In the genomic region with DNA sequence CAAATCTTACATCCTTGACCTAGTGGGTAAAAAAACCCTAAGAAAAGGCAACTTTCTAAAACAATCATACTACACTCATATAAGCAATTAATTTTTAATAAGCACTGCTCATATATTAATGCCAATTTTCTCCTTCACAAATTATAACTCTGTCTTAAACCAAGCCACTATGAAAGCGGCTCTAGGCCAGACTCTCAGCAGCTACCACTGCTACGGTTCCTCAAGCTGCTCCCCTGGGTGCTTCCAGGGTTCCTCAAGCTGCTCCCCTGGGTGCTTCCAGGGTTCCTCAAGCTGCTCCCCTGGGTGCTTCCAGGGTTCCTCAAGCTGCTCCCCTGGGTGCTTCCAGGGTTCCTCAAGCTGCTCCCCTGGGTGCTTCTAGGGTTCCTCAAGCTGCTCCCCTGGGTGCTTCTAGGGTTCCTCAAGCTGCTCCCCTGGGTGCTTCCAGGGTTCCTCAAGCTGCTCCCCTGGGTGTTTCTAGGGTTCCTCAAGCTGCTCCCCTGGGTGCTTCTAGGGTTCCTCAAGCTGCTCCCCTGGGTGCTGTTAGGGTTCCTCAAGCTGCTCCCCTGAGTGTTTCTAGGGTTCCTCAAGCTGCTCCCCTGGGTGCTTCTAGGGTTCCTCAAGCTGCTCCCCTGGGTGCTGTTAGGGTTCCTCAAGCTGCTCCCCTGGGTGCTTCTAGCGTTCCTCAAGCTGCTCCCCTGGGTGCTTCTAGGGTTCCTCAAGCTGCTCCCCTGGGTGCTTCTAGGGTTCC, we compare ENCODE assay signal across 7 cellular contexts. TPM values are rescaled to one million over a fixed set of nuclear protein-coding genes. Genes with fewer than 3 reads are reported as not detected.
A peak's percentile ranks its signal among the peaks of the same experiment; 100 is the strongest.
DNase-seq lines count a peak whose midpoint lies in the region; ATAC-seq and TF ChIP-seq lines count a peak whose summit lies in the region.
"Not testable (repeated sequence)": the region's sequence is repeated elsewhere in the genome, so short reads cannot be mapped to it uniquely, and the experiment has no call there.

No MANE protein-coding gene starts in this region.

- H3K9me2 ChIP-seq in MM.1S (replicated peaks; ENCODE audit: insufficient read depth, low read length): not testable (repeated sequence)

- peak overlapping the region; percentile 70 for H3K4me3 ChIP-seq in CD4-positive, CD25-positive, alpha-beta regulatory T cell (ENCODE audit: low read depth, low read length)
- not testable (repeated sequence) for H3K4me3 ChIP-seq in MM.1S (ENCODE audit: low read length)

- H3K27me3 Mint-ChIP-seq in CD4-positive, CD25-positive, alpha-beta regulatory T cell; activated CD8-positive, alpha-beta T cell treated with anti-CD3 and anti-CD28 coated beads, Interleukin-2, amount 10 ng/mL, durations not matched to agents 7 days and 5 days (ENCODE audit: low read depth); MCF 10A (ENCODE audit: insufficient read depth, unreplicated experiment); naive thymus-derived CD8-positive, alpha-beta T cell: not testable (repeated sequence)
- peaks cover 11% of the 10 kb centered on the region for H3K27me3 Mint-ChIP-seq in glutamatergic neuron (ENCODE audit: unreplicated experiment)

- not testable (repeated sequence) for ATAC-seq in CD4-positive, CD25-positive, alpha-beta regulatory T cell (ENCODE audit: low read depth in 2 of 2); activated CD8-positive, alpha-beta T cell treated with anti-CD3 and anti-CD28 coated beads, Interleukin-2, amount 10 ng/mL, durations not matched to agents 7 days and 5 days; naive thymus-derived CD8-positive, alpha-beta T cell; stimulated activated effector memory CD8-positive, alpha-beta T cell treated with anti-CD3 and anti-CD28 coated beads, Interleukin-12 subunit alpha, Interleukin-12 subunit beta, amount 100 ng/mL, for 72 hours

- H3K27me3 ChIP-seq in CD4-positive, CD25-positive, alpha-beta regulatory T cell (ENCODE audit: control insufficient read depth, insufficient read depth, low read length); MM.1S (replicated peaks; ENCODE audit: insufficient read depth, low read length): not testable (repeated sequence)

- POLR2A ChIA-PET in activated CD8-positive, alpha-beta T cell treated with anti-CD3 and anti-CD28 coated beads, Interleukin-2, amount 10 ng/mL, durations not matched to agents 7 days and 5 days (lab: Charles Lee): interaction anchor here (1.0 to 1.1 kb wide), 2 partner anchors 8 to 11 kb away, joined by 3 read pairs; no protein-coding TSS in a partner anchor
- POLR2A ChIA-PET in MCF 10A (lab: Yijun Ruan, JAX): interaction anchor here (0.6 to 1.6 kb wide), 5 partner anchors 17 to 133 kb away, joined by 3 to 4 read pairs (median 3); no protein-coding TSS in a partner anchor
- POLR2A ChIA-PET in naive thymus-derived CD8-positive, alpha-beta T cell (lab: Charles Lee): interaction anchor here (0.6 to 2.2 kb wide), 12 partner anchors 10 to 92 kb away, joined by 3 to 12 read pairs (median 4); partner anchors contain the start of gene SPG7

- peaks cover 89% of the 10 kb centered on the region for H3K79me2 ChIP-seq in MM.1S (ENCODE audit: low read length)

- peaks cover 26% of the 10 kb centered on the region for H3F3A ChIP-seq in MM.1S (ENCODE audit: insufficient read depth, low read length)

- H4K20me1 ChIP-seq in MM.1S (ENCODE audit: insufficient read depth, low read length): not testable (repeated sequence)

- CTCF ChIA-PET in activated CD8-positive, alpha-beta T cell treated with anti-CD3 and anti-CD28 coated beads, Interleukin-2, amount 10 ng/mL, durations not matched to agents 7 days and 5 days (lab: Charles Lee): interaction anchor here (0.7 to 1.9 kb wide), 6 partner anchors 8 to 50 kb away, joined by 3 to 7 read pairs (median 5); no protein-coding TSS in a partner anchor
- CTCF ChIA-PET in MCF 10A (lab: Yijun Ruan, JAX): interaction anchor here (1.3 kb wide), 1 partner anchor 166 kb away, joined by 6 read pairs; no protein-coding TSS in a partner anchor

- H3K4me1 ChIP-seq in CD4-positive, CD25-positive, alpha-beta regulatory T cell (ENCODE audit: control insufficient read depth, insufficient read depth, low read length, poor library complexity, severe bottlenecking): peaks cover 88% of the 10 kb centered on the region
- H3K4me1 ChIP-seq in MM.1S (ENCODE audit: low read length): peaks cover 38% of the 10 kb centered on the region

- H3K4me2 ChIP-seq in MM.1S (ENCODE audit: low read depth, low read length): peak overlapping the region; percentile 65; the same call in 1 of the 2 replicates

- H3K4me1 Mint-ChIP-seq in CD4-positive, CD25-positive, alpha-beta regulatory T cell: peaks cover 46 to 87% (median 63%) of the 10 kb centered on the region in 4 donors
- peaks cover 75% of the 10 kb centered on the region for H3K4me1 Mint-ChIP-seq in activated CD8-positive, alpha-beta T cell treated with anti-CD3 and anti-CD28 coated beads, Interleukin-2, amount 10 ng/mL, durations not matched to agents 7 days and 5 days (ENCODE audit: low read depth)
- peaks cover 41% of the 10 kb centered on the region for H3K4me1 Mint-ChIP-seq in MCF 10A (ENCODE audit: insufficient read depth, unreplicated experiment)
- H3K4me1 Mint-ChIP-seq in glutamatergic neuron (ENCODE audit: low read depth, unreplicated experiment): peaks cover 28% of the 10 kb centered on the region
- peaks cover 37 to 87% (median 77%) of the 10 kb centered on the region in 4 donors for H3K4me1 Mint-ChIP-seq in naive thymus-derived CD8-positive, alpha-beta T cell
- H3K4me1 Mint-ChIP-seq in stimulated activated effector memory CD8-positive, alpha-beta T cell treated with anti-CD3 and anti-CD28 coated beads, Interleukin-12 subunit alpha, Interleukin-12 subunit beta, amount 100 ng/mL, for 72 hours: peaks cover 68% of the 10 kb centered on the region

- not testable (repeated sequence) for TF ChIP-seq CTCF in MM.1S (IDR thresholded peaks at IDR 0.05; ENCODE audit: low read length); MCF 10A (IDR thresholded peaks at IDR 0.05; ENCODE audit: unreplicated experiment); glutamatergic neuron (IDR thresholded peaks at IDR 0.05; ENCODE audit: partially characterized antibody, unreplicated experiment)

- H2AFZ ChIP-seq in MM.1S (ENCODE audit: low read length): not testable (repeated sequence)

- not testable (repeated sequence) for H3K9me3 Mint-ChIP-seq in CD4-positive, CD25-positive, alpha-beta regulatory T cell; activated CD8-positive, alpha-beta T cell treated with anti-CD3 and anti-CD28 coated beads, Interleukin-2, amount 10 ng/mL, durations not matched to agents 7 days and 5 days (ENCODE audit: insufficient read depth); MCF 10A (ENCODE audit: unreplicated experiment); naive thymus-derived CD8-positive, alpha-beta T cell; stimulated activated effector memory CD8-positive, alpha-beta T cell treated with anti-CD3 and anti-CD28 coated beads, Interleukin-12 subunit alpha, Interleukin-12 subunit beta, amount 100 ng/mL, for 72 hours
- H3K9me3 Mint-ChIP-seq in glutamatergic neuron (ENCODE audit: unreplicated experiment): peaks cover 15% of the 10 kb centered on the region

- BruUV-seq in MCF 10A (replicated peaks; lab: Mats Ljungman, UMichigan): not testable (repeated sequence)

- not testable (repeated sequence) for H3K36me3 ChIP-seq in CD4-positive, CD25-positive, alpha-beta regulatory T cell (ENCODE audit: control insufficient read depth, insufficient read depth, low read length); MM.1S (replicated peaks; ENCODE audit: insufficient read depth, low read length)

- not testable (repeated sequence) for H3K9me3 ChIP-seq in CD4-positive, CD25-positive, alpha-beta regulatory T cell (ENCODE audit: control insufficient read depth in 2 of 2, low read length in 2 of 2); MM.1S (replicated peaks; ENCODE audit: insufficient read depth, low read length)

- not testable (repeated sequence) for H3K9ac ChIP-seq in MM.1S (ENCODE audit: low read length)

- DNase-seq in CD4-positive, CD25-positive, alpha-beta regulatory T cell; MM.1S; activated CD8-positive, alpha-beta T cell treated with anti-CD3 and anti-CD28 coated beads, Interleukin-2, amount 10 ng/mL, durations not matched to agents 7 days and 5 days; MCF 10A (ENCODE audit: unreplicated experiment); glutamatergic neuron; naive thymus-derived CD8-positive, alpha-beta T cell; stimulated activated effector memory CD8-positive, alpha-beta T cell treated with anti-CD3 and anti-CD28 coated beads, Interleukin-12 subunit alpha, Interleukin-12 subunit beta, amount 100 ng/mL, for 72 hours (ENCODE audit: low spot score in 2 of 2): not testable (repeated sequence)

- H3K27ac ChIP-seq in CD4-positive, CD25-positive, alpha-beta regulatory T cell (ENCODE audit: insufficient read depth, low read length, poor library complexity, severe bottlenecking): peak overlapping the region; percentile 17
- H3K27ac ChIP-seq in MM.1S (ENCODE audit: low read length): peak overlapping the region; percentile 69; the same call in 1 of the 2 replicates

- H3K4me3 Mint-ChIP-seq in CD4-positive, CD25-positive, alpha-beta regulatory T cell: peak overlapping the region; percentile 75 to 87 (median 82)
- not testable (repeated sequence) for H3K4me3 Mint-ChIP-seq in activated CD8-positive, alpha-beta T cell treated with anti-CD3 and anti-CD28 coated beads, Interleukin-2, amount 10 ng/mL, durations not matched to agents 7 days and 5 days; MCF 10A (ENCODE audit: unreplicated experiment); glutamatergic neuron (ENCODE audit: unreplicated experiment)
- peak overlapping the region; percentile 52 to 86 (median 74) for H3K4me3 Mint-ChIP-seq in naive thymus-derived CD8-positive, alpha-beta T cell
- H3K4me3 Mint-ChIP-seq in stimulated activated effector memory CD8-positive, alpha-beta T cell treated with anti-CD3 and anti-CD28 coated beads, Interleukin-12 subunit alpha, Interleukin-12 subunit beta, amount 100 ng/mL, for 72 hours: peak overlapping the region; percentile 55

- intact Hi-C loops in MCF 10A (cut with micrococcal nuclease): not testable (repeated sequence)

- H3K36me3 Mint-ChIP-seq in CD4-positive, CD25-positive, alpha-beta regulatory T cell; glutamatergic neuron (ENCODE audit: unreplicated experiment); naive thymus-derived CD8-positive, alpha-beta T cell: not testable (repeated sequence)
- peaks cover 31% of the 10 kb centered on the region for H3K36me3 Mint-ChIP-seq in activated CD8-positive, alpha-beta T cell treated with anti-CD3 and anti-CD28 coated beads, Interleukin-2, amount 10 ng/mL, durations not matched to agents 7 days and 5 days (ENCODE audit: low read depth)
- peaks cover 25% of the 10 kb centered on the region for H3K36me3 Mint-ChIP-seq in MCF 10A (ENCODE audit: insufficient read depth, unreplicated experiment)
- peaks cover 30% of the 10 kb centered on the region for H3K36me3 Mint-ChIP-seq in stimulated activated effector memory CD8-positive, alpha-beta T cell treated with anti-CD3 and anti-CD28 coated beads, Interleukin-12 subunit alpha, Interleukin-12 subunit beta, amount 100 ng/mL, for 72 hours

- H3K27ac Mint-ChIP-seq in CD4-positive, CD25-positive, alpha-beta regulatory T cell: peak overlapping the region in 2 of 3 donors; percentile 87 to 91
- peak overlapping the region; percentile 69 for H3K27ac Mint-ChIP-seq in activated CD8-positive, alpha-beta T cell treated with anti-CD3 and anti-CD28 coated beads, Interleukin-2, amount 10 ng/mL, durations not matched to agents 7 days and 5 days
- H3K27ac Mint-ChIP-seq in MCF 10A (ENCODE audit: low read depth, unreplicated experiment): peak overlapping the region; percentile 57
- peak overlapping the region; percentile 99 for H3K27ac Mint-ChIP-seq in glutamatergic neuron (ENCODE audit: unreplicated experiment)
- peak overlapping the region in 8 of 10 donors; percentile 61 to 92 (median 74) for H3K27ac Mint-ChIP-seq in naive thymus-derived CD8-positive, alpha-beta T cell
- H3K27ac Mint-ChIP-seq in stimulated activated effector memory CD8-positive, alpha-beta T cell treated with anti-CD3 and anti-CD28 coated beads, Interleukin-12 subunit alpha, Interleukin-12 subunit beta, amount 100 ng/mL, for 72 hours: peak overlapping the region; percentile 80

RNA-seq across cellular contexts. Expression of gene ANKRD11, which starts 35.8 kb away (rescaled TPM):
- 323 TPM for total RNA-seq in CD4-positive, CD25-positive, alpha-beta regulatory T cell
- polyA plus RNA-seq in CD4-positive, CD25-positive, alpha-beta regulatory T cell: 10 to 100 TPM in 3 of 4 donors, 1 to 10 TPM in 1; 8.7 to 19.4 (median 14.3) TPM
- 100 to 1,000 TPM; 157 to 175 TPM for total RNA-seq in activated CD8-positive, alpha-beta T cell treated with anti-CD3 and anti-CD28 coated beads, Interleukin-2, amount 10 ng/mL, durations not matched to agents 7 days and 5 days
- 218 and 237 TPM in 2 replicates for total RNA-seq in MCF 10A (2022)
- total RNA-seq in glutamatergic neuron (ENCODE audit: unreplicated experiment): 367 TPM
- total RNA-seq in naive thymus-derived CD8-positive, alpha-beta T cell: 100 to 1,000 TPM; 326 to 328 TPM
- 10 to 100 TPM in 2 of 3 donors, 1 to 10 TPM in 1; 8.9 to 61.1 (median 13.9) TPM for polyA plus RNA-seq in naive thymus-derived CD8-positive, alpha-beta T cell

RNA-seq across cellular contexts. Expression of gene SPG7, which starts 53.7 kb away (rescaled TPM):
- total RNA-seq in CD4-positive, CD25-positive, alpha-beta regulatory T cell: 184 TPM
- polyA plus RNA-seq in CD4-positive, CD25-positive, alpha-beta regulatory T cell: 10 to 100 TPM; 34.4 to 41.4 (median 38.1) TPM
- total RNA-seq in activated CD8-positive, alpha-beta T cell treated with anti-CD3 and anti-CD28 coated beads, Interleukin-2, amount 10 ng/mL, durations not matched to agents 7 days and 5 days: 10 to 100 TPM; 94.7 to 98.4 TPM
- 82.4 and 92.3 TPM in 2 replicates for total RNA-seq in MCF 10A (2022)
- 166 TPM for total RNA-seq in glutamatergic neuron (ENCODE audit: unreplicated experiment)
- total RNA-seq in naive thymus-derived CD8-positive, alpha-beta T cell: 100 to 1,000 TPM; 164 to 169 TPM
- 10 to 100 TPM; 44.8 to 58.2 (median 44.9) TPM for polyA plus RNA-seq in naive thymus-derived CD8-positive, alpha-beta T cell
